ENCODE assay signal across 1 cellular context in the genomic region with DNA sequence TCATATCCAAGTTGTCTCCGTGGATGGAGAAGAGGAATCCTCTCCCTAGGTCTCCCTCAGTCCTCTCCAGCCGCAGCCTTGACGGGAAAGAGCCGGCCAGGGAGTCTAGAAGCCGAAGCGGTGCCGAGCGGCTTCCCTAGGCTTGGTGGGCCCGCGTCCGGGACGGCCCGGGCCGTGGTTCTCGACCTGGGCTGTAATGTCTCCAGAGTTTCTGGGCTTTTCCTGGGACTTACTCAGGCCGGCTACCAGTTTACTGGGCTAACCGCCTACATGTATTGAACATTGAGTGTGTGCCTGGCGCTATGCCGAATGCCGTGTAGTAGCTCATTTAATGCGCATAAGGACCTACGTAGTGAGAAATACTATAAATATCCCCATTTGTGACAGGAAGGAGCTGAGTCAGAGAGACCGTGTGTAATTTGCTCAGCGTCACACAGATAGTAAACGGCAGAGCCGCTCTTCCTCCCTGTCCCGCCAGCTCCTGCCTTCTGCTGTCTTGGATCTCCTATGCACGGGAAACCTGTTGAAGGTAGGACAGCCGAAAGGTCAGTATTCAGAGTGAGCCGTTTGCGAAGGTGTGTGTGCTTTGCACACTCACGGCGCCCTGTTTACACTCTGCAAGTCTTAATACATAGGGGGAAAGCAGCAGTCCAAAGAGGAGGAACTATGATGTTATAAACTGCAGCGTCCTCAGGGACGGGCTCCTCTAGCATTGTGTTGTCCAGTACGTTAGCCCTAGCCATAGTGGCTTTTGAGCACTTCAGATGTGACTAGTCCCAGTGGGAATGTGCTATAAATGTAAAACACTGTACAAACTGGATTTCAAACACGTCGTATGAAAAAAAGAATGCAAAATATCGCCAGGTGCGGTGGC.
TF ChIP-seq lines count a peak whose summit lies in the region.

No MANE protein-coding gene starts in this region.

TF ChIP-seq in IMR-90, 13 proteins besides CTCF, POLR2A, EP300 and RAD21:
- TF ChIP-seq BHLHE40 (IDR thresholded peaks at IDR 0.05; ENCODE audit: low read depth, low read length) (0 out of 2 replicates have a peak, but pooled peaks have one; percentile 17), FOS (IDR thresholded peaks at IDR 0.05; ENCODE audit: low read depth, low read length) (peak; percentile 38; the same call in 1 of the 2 replicates), MXI1 (IDR thresholded peaks at IDR 0.05; ENCODE audit: borderline replicate concordance, low read depth, low read length) (no peak; the same call in 1 of the 2 replicates), CHD1 (IDR thresholded peaks at IDR 0.05; ENCODE audit: low read depth, low read length) (0 out of 2 replicates have a peak, but pooled peaks have one; percentile 84), MAFK (IDR thresholded peaks at IDR 0.05; ENCODE audit: low read depth, low read length) (no peak)
